Comparison of ENCODE assay signal across 1 cellular context in the genomic region with DNA sequence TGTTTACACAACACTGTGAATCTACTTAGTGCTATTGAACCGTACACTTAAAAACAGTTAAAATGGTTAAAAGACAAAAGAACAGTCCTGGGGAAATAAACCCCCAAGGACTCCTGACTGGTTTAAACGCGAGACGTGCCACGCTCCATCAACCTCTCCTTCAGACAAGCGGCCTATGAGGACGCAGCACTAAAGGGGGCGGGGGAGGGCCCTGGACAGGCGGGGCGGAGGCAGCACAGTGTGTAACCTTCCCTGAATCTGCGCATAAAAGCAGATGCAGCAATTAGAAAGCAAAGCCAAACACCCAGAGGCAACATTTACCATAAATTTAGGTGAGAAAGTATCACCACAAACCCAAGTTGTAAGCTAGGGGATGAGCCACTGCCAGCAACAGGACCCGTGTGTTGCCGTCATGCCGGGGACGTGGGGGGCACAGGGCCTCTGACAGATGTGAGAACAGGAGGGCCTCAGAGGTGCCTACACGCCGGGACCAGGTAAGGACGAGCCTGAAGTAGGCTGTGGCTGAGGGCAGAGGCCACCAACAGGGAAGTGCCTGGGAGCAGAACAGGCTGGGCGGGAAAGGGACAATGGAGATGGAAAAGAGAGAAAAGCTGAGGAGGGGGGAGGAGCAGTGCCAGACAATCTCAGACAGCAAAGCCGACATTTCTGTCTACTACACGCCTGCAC.
TF ChIP-seq lines count a peak whose summit lies in the region.

No MANE protein-coding gene starts in this region.

TF ChIP-seq in H1, 55 proteins besides CTCF, POLR2A, EP300 and RAD21:
- TF ChIP-seq, protein P1, sequence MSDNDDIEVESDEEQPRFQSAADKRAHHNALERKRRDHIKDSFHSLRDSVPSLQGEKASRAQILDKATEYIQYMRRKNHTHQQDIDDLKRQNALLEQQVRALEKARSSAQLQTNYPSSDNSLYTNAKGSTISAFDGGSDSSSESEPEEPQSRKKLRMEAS (IDR thresholded peaks at IDR 0.05) = no peak
- TF ChIP-seq RBBP5 (IDR thresholded peaks at IDR 0.05; ENCODE audit: borderline replicate concordance, low read depth, low read length) (0 out of 2 replicates have a peak, but pooled peaks have one; percentile 47), ASH2L (IDR thresholded peaks at IDR 0.05; ENCODE audit: low read length) (peak; percentile 53), JUND (IDR thresholded peaks at IDR 0.05; ENCODE audit: low read length) (no peak)
